9 cellular contexts compared by ENCODE assay signal in the genomic region with DNA sequence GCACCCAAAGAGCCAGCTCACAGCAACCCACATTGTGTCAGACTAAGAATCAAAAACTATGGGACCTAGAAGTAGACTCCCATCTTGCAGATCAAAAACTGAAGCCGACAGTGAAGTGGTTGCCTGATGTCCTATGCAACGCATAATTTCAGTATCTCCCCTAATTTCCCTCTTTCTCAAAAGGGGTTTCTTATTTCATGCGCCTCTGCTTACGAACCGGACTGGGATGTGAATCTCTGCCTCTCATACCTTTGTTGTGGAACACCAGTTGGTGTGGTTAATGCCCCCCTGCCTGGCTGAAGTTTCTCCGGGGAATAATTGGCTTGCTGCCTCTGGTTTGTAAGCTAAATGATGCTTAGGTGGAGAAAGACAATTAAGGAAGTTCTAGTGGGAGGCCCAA. TPM values are rescaled to one million over a fixed set of nuclear protein-coding genes. Genes with fewer than 3 reads are reported as not detected.
DNase-seq lines count a peak whose midpoint lies in the region; ATAC-seq and TF ChIP-seq lines count a peak whose summit lies in the region.
"Had no signal": no experiment of that assay in that cellular context is flagged by ENCODE, and none has a peak within 500 bp of the region (broad histone marks: within the 10 kb centered on the region; RNA-seq: fewer than 3 reads in every experiment).

No MANE protein-coding gene starts in this region.

- no peaks in the 10 kb centered on the region for H3K9me3 Mint-ChIP-seq in CD4-positive, alpha-beta T cell

- no peak overlapping the region for H3K18ac ChIP-seq in neuronal stem cell (ENCODE audit: low read length)

- H3K36me3 Mint-ChIP-seq in CD4-positive, alpha-beta T cell (ENCODE audit: low read depth), result no peaks in the 10 kb centered on the region

- no peaks in the 10 kb centered on the region for H3K36me3 ChIP-seq in KMS-11 (ENCODE audit: insufficient read depth)
- no peaks in the 10 kb centered on the region for H3K36me3 ChIP-seq in neuronal stem cell (replicated peaks in 1 of 2; ENCODE audit: control insufficient read depth in 2 of 2, insufficient read depth in 2 of 2, low read length in 2 of 2)

- H3K23ac ChIP-seq in neuronal stem cell (ENCODE audit: low read depth, low read length, poor library complexity), result no peak overlapping the region

- H3K27me3 Mint-ChIP-seq in CD4-positive, alpha-beta T cell, result peaks cover 46% of the 10 kb centered on the region

- H2BK12ac ChIP-seq in neuronal stem cell (ENCODE audit: low read length), result no peak overlapping the region

- intact Hi-C loops in CD4-positive, alpha-beta T cell (cut with DNase I, micrococcal nuclease), result no loop called here
- intact Hi-C loops in dorsolateral prefrontal cortex (cut with DNase I), result no loop called here
- intact Hi-C loops in posterior cingulate gyrus (cut with DNase I), result no loop called here

- peak overlapping the region; percentile 71 for H3K4me3 Mint-ChIP-seq in CD4-positive, alpha-beta T cell

- no peak overlapping the region for H2BK5ac ChIP-seq in neuronal stem cell (ENCODE audit: low read length)

- H3K4me2 ChIP-seq in KMS-11 (no peak overlapping the region), neuronal stem cell (ENCODE audit: insufficient read depth, low read length, poor library complexity, severe bottlenecking) (peak overlapping the region; percentile 97)

- H3K14ac ChIP-seq in neuronal stem cell (ENCODE audit: low read length), result no peak overlapping the region

- H4K91ac ChIP-seq in neuronal stem cell (ENCODE audit: low read depth, low read length, poor library complexity), result no peak overlapping the region

- H2BK120ac ChIP-seq in neuronal stem cell (ENCODE audit: low read depth, low read length), result no peak overlapping the region

- H2AK5ac ChIP-seq in neuronal stem cell (ENCODE audit: low read depth, low read length), result no peak overlapping the region

- H3K27ac ChIP-seq in CD4-positive, alpha-beta T cell (ENCODE audit: low read depth, low read length), result no peak overlapping the region
- H3K27ac ChIP-seq in KMS-11 (no peak overlapping the region), dorsolateral prefrontal cortex (peak overlapping the region in 31 of 59 donors; percentile 3 to 85 (median 72)), neuronal stem cell (replicated peaks; ENCODE audit: low read length) (no peak overlapping the region)

- no peak overlapping the region for H2BK15ac ChIP-seq in neuronal stem cell (ENCODE audit: low read length)

- H3K9ac ChIP-seq in KMS-11, result no peak overlapping the region
- H3K9ac ChIP-seq in neuronal stem cell (ENCODE audit: low read depth, low read length, poor library complexity), result no peak overlapping the region

- no peak overlapping the region for H4K8ac ChIP-seq in neuronal stem cell (ENCODE audit: low read depth, low read length)

- DNase-seq in CD4-positive, alpha-beta T cell, result no peak
- DNase-seq in dorsolateral prefrontal cortex, result no peak
- DNase-seq in neuronal stem cell (ENCODE audit: low spot score), result no peak
- no peak for DNase-seq in NCI-H1694 treated with DMSO at 0.1 percent for 48 hours (lab: John Stamatoyannopoulos, UW)
- no peak for DNase-seq in posterior cingulate gyrus
- DNase-seq in HPDE6-E6E7 (ENCODE audit: extremely low spot score), result no peak

- H2AFZ ChIP-seq in KMS-11 (ENCODE audit: low read depth) (peak overlapping the region; percentile 56; the same call in 1 of the 2 replicates), neuronal stem cell (ENCODE audit: low read length) (peak overlapping the region; percentile 94)

- WGBS in neuronal stem cell (ENCODE audit: extremely low coverage in 2 of 2, insufficient read length in 2 of 2, insufficient replicate concordance in 1 of 2), 2 donors, result no CpG with 5 or more reads among the region's 6 CpGs

- CTCF ChIA-PET in CD4-positive, alpha-beta T cell (lab: Charles Lee), result no interaction called here

- H3K4me1 Mint-ChIP-seq in CD4-positive, alpha-beta T cell (ENCODE audit: low read depth), result peaks cover 11% of the 10 kb centered on the region

- peaks cover 25% of the 10 kb centered on the region for H3K27me3 ChIP-seq in CD4-positive, alpha-beta T cell (ENCODE audit: control insufficient read depth, insufficient read depth, low read length)
- H3K27me3 ChIP-seq in KMS-11 (ENCODE audit: insufficient read depth, low read depth), result no peaks in the 10 kb centered on the region
- no peaks in the 10 kb centered on the region for H3K27me3 ChIP-seq in dorsolateral prefrontal cortex
- peaks cover 0 to 35% (median 0%) of the 10 kb centered on the region in 3 experiments for H3K27me3 ChIP-seq in neuronal stem cell (ENCODE audit: control insufficient read depth in 3 of 3, insufficient read depth in 3 of 3, low read depth in 1 of 3, low read length in 3 of 3)

- no peak overlapping the region for H3K27ac Mint-ChIP-seq in CD4-positive, alpha-beta T cell

- no peak overlapping the region for H3K4ac ChIP-seq in neuronal stem cell (ENCODE audit: low read length)

- no peak for ATAC-seq in CD4-positive, alpha-beta T cell (ENCODE audit: poor library complexity)
- ATAC-seq in HG03025 (IDR thresholded peaks at IDR 0.05; ENCODE audit: low FRiP score, unreplicated experiment), result no peak
- ATAC-seq: HCT116 had no signal

- no peaks in the 10 kb centered on the region for H4K20me1 ChIP-seq in KMS-11 (ENCODE audit: insufficient read depth)

- POLR2A ChIA-PET in CD4-positive, alpha-beta T cell (lab: Charles Lee), result no interaction called here

- no peak overlapping the region for H3K4me3 ChIP-seq in KMS-11 (IDR thresholded peaks at IDR 0.05; ENCODE audit: insufficient read depth, low read depth, low read length)
- H3K4me3 ChIP-seq in dorsolateral prefrontal cortex, result peak overlapping the region; percentile 45 to 79 (median 67)
- H3K4me3 ChIP-seq in neuronal stem cell (ENCODE audit: low read length in 2 of 2), result peak overlapping the region in 1 of 2 donors; percentile 54

- H3K4me1 ChIP-seq in KMS-11 (ENCODE audit: low read depth, poor library complexity, severe bottlenecking) (peaks cover 4% of the 10 kb centered on the region), neuronal stem cell (ENCODE audit: control insufficient read depth in 2 of 2, insufficient read depth in 1 of 2, low read depth in 1 of 2, low read length in 2 of 2) (peaks cover 2 to 9% of the 10 kb centered on the region in 2 donors)

- H3K79me2 ChIP-seq in KMS-11 (ENCODE audit: insufficient read depth, low read depth), result no peaks in the 10 kb centered on the region

- no peaks in the 10 kb centered on the region for H3K79me1 ChIP-seq in neuronal stem cell (ENCODE audit: low read depth, low read length)

- no peaks in the 10 kb centered on the region for H3K9me3 ChIP-seq in CD4-positive, alpha-beta T cell (ENCODE audit: control insufficient read depth, low read length)
- H3K9me3 ChIP-seq in neuronal stem cell (replicated peaks in 1 of 2; ENCODE audit: control insufficient read depth in 2 of 2, insufficient read depth in 1 of 2, low read depth in 1 of 2, low read length in 2 of 2), result peaks cover 4 to 7% of the 10 kb centered on the region in 2 donors

- TF ChIP-seq CTCF in CD4-positive, alpha-beta T cell (IDR thresholded peaks at IDR 0.05), result no peak
- no peak for TF ChIP-seq CTCF in KMS-11 (conservative IDR thresholded peaks at IDR 0.05; ENCODE audit: low read depth, low read length)
- TF ChIP-seq CTCF in dorsolateral prefrontal cortex (IDR thresholded peaks at IDR 0.05 in 54 of 56, conservative IDR thresholded peaks at IDR 0.05 in 2 of 56; ENCODE audit: low read depth in 1 of 56, partially characterized antibody in 56 of 56), result no peak

RNA-seq across cellular contexts. Expression of a gene that starts 0.5 kb away (rescaled TPM):
- total RNA-seq in CD4-positive, alpha-beta T cell, result 1 to 10 TPM; 3.4 to 3.6 TPM
- total RNA-seq in dorsolateral prefrontal cortex, result 10 to 100 TPM; 17.4 to 51.5 (median 33.1) TPM
- polyA plus RNA-seq in neuronal stem cell (2013, experiment 1 of 2), result 5.8 TPM
- polyA plus RNA-seq in neuronal stem cell (2013, experiment 2 of 2), result 5.7 TPM

Comparison
In these comparisons a context has a peak if more than half of its experiments do, and no peak if none do; other contexts are left out.
1. H3K27ac ChIP-seq: peak in dorsolateral prefrontal cortex (31 of 59); none in CD4-positive, alpha-beta T cell (single experiment), KMS-11 (single experiment) and neuronal stem cell (single experiment).
2. RNA of a gene that starts 0.5 kb away (total RNA-seq): 17.4 to 51.5 TPM in dorsolateral prefrontal cortex; 3.4 to 3.6 TPM in CD4-positive, alpha-beta T cell; every median in the first group is over 4 times any median in the second.